In the genomic region with DNA sequence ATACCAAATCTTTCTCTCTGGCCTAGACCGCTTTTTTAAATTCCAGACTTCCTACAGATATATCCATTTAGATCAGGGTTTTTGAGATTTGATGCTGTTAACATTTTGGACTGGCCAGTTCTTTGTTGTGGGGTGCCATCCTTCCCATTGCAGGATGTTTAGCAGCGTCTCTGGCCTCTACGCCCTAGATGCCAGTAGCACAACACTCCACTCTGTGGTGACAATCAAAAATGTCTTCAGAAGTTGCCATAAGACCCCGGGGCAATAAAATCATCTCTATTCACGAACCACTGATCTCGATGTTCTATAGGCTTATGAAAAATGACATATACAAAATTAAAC, we compare ENCODE assay signal across 12 cellular contexts.
"Had no signal": no experiment of that assay in that cellular context is flagged by ENCODE, and none has a peak within 500 bp of the region (broad histone marks: within the 10 kb centered on the region; RNA-seq: fewer than 3 reads in every experiment).

No MANE protein-coding gene starts in this region.

- H3K4me1 ChIP-seq: lower lobe of right lung, prostate gland, upper lobe of left lung had no signal

- H3K4me3 Mint-ChIP-seq: activated CD4-positive, alpha-beta memory T cell treated with anti-CD3 and anti-CD28 coated beads, Interleukin-2, amount 10 ng/mL, durations not matched to agents 7 days and 5 days; activated naive CD8-positive, alpha-beta T cell treated with anti-CD3 and anti-CD28 coated beads, Interleukin-2, amount 10 ng/mL, durations not matched to agents 7 days and 5 days; naive thymus-derived CD4-positive, alpha-beta T cell; T-cell had no signal

- H3K27me3 ChIP-seq: gastrocnemius medialis, upper lobe of left lung had no signal

- H3K4me1 Mint-ChIP-seq: activated CD4-positive, alpha-beta memory T cell treated with anti-CD3 and anti-CD28 coated beads, Interleukin-2, amount 10 ng/mL, durations not matched to agents 7 days and 5 days; activated naive CD8-positive, alpha-beta T cell treated with anti-CD3 and anti-CD28 coated beads, Interleukin-2, amount 10 ng/mL, durations not matched to agents 7 days and 5 days; T-cell had no signal

- H3K27ac Mint-ChIP-seq: activated CD4-positive, alpha-beta memory T cell treated with anti-CD3 and anti-CD28 coated beads, Interleukin-2, amount 10 ng/mL, durations not matched to agents 7 days and 5 days; activated naive CD8-positive, alpha-beta T cell treated with anti-CD3 and anti-CD28 coated beads, Interleukin-2, amount 10 ng/mL, durations not matched to agents 7 days and 5 days; naive thymus-derived CD4-positive, alpha-beta T cell; T-cell had no signal

- DNase-seq: activated CD4-positive, alpha-beta memory T cell treated with anti-CD3 and anti-CD28 coated beads, Interleukin-2, amount 10 ng/mL, durations not matched to agents 7 days and 5 days; activated gamma-delta T cell treated with Interleukin-2 at 50 U/mL for 16 hours; activated naive CD8-positive, alpha-beta T cell treated with anti-CD3 and anti-CD28 coated beads, Interleukin-2, amount 10 ng/mL, durations not matched to agents 7 days and 5 days; activated T-cell treated with anti-CD3 and anti-CD28 coated beads, Interleukin-2, amount 50 U/mL, for 48 hours; effector CD8-positive, alpha-beta T cell; naive thymus-derived CD4-positive, alpha-beta T cell; SIG-M5; T-cell had no signal

- H3K36me3 ChIP-seq: gastrocnemius medialis, lower lobe of right lung, prostate gland, upper lobe of left lung had no signal

- H3K9me3 ChIP-seq: gastrocnemius medialis, lower lobe of right lung, prostate gland, upper lobe of left lung had no signal

- H3K9me3 Mint-ChIP-seq: activated naive CD8-positive, alpha-beta T cell treated with anti-CD3 and anti-CD28 coated beads, Interleukin-2, amount 10 ng/mL, durations not matched to agents 7 days and 5 days had no signal

- H3K36me3 Mint-ChIP-seq: activated naive CD8-positive, alpha-beta T cell treated with anti-CD3 and anti-CD28 coated beads, Interleukin-2, amount 10 ng/mL, durations not matched to agents 7 days and 5 days; naive thymus-derived CD4-positive, alpha-beta T cell; T-cell had no signal

- H3K27me3 Mint-ChIP-seq: activated CD4-positive, alpha-beta memory T cell treated with anti-CD3 and anti-CD28 coated beads, Interleukin-2, amount 10 ng/mL, durations not matched to agents 7 days and 5 days; activated naive CD8-positive, alpha-beta T cell treated with anti-CD3 and anti-CD28 coated beads, Interleukin-2, amount 10 ng/mL, durations not matched to agents 7 days and 5 days; naive thymus-derived CD4-positive, alpha-beta T cell; T-cell had no signal

- ATAC-seq: naive thymus-derived CD4-positive, alpha-beta T cell; T-cell had no signal

- H3K27ac ChIP-seq: lower lobe of right lung, prostate gland, upper lobe of left lung had no signal

- H3K4me3 ChIP-seq: lower lobe of right lung, prostate gland, upper lobe of left lung had no signal
